1 cellular context compared by ENCODE assay signal in the genomic region with DNA sequence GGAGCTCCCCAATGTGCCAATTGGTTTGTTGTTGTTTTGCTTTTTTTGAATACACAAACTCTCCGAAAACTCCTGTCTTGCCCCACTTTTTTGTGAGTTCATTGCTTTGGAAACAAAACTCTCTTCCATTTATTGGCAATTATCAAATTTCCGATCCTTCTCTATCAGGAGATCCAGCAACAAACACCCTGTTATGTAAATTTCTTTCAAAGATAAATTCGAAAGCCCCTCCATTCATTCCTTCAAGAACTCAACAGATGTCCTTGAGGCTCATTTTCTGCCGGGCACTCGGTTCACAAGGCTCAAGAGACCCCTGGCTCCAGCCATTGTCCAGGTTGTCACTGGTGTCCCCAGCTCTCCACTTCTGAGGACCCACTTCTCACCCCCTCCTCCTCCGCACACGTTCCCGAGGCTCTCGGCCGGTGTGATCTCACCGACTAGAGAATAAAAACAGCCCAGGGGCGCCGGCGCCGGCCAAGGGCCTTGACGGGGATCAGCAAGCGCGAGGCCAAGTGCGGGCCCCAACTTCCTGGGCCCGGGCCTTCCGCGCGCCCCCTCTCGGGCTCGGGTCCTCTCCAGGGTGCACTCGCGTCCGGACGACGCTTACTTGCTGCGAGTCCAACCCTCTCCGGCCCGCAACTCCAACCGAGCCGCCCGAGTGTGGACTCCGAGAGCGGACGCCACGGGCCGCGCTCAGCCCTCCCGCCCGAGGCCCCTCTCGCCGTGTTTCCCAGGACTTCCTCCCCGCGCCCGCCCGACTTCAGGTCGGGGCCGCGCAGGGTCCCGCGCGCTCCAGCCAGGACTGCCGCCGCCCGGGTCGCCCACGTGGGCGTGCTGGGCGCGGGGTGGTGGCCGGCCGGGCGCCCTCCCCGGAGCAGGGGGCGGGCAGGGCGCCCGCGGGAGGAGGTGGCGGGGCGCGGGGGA.
TF ChIP-seq lines count a peak whose summit lies in the region.

No MANE protein-coding gene starts in this region.

TF ChIP-seq in HepG2, 621 proteins besides CTCF, POLR2A, EP300 and RAD21 (continued from another document and continues in another):
- TF ChIP-seq, protein P1, sequence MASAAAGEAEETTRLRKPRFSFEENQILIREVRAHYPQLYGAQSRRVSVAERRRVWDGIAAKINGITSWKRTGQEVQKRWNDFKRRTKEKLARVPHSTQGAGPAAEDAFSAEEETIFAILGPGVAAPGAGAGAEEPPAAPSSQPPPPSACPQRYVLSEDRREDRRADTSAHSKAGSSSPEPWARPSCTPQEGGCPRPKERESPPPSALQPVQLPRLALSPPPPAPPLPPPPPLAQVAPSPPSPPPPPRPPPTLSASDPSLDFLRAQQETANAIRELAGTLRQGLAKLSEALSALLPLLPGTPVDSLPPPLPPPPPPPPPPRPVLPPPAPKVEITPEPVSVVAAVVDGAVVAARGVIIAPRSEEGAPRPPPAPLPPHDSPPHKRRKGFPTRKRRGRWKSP (CRISPR knock-in tag; IDR thresholded peaks at IDR 0.05), result peak; percentile 6; the same call in 1 of the 2 replicates
- TF ChIP-seq ZNF788 (CRISPR knock-in tag; IDR thresholded peaks at IDR 0.05; ENCODE audit: borderline replicate concordance), result no peak; the same call in 1 of the 2 replicates
- 0 out of 2 replicates have a peak, but pooled peaks have one; percentile 20 for TF ChIP-seq ZNF761 (CRISPR knock-in tag; conservative IDR thresholded peaks at IDR 0.05)
- TF ChIP-seq CEBPG (CRISPR knock-in tag; IDR thresholded peaks at IDR 0.05), result no peak
- TF ChIP-seq CENPT (CRISPR knock-in tag; IDR thresholded peaks at IDR 0.05; ENCODE audit: low read depth), result no peak
- TF ChIP-seq ZNF781 (CRISPR knock-in tag; IDR thresholded peaks at IDR 0.05; ENCODE audit: borderline replicate concordance, not compliant biosample characterization), result no peak
- no peak for TF ChIP-seq ZNF205 (CRISPR knock-in tag; IDR thresholded peaks at IDR 0.05)
- no peak for TF ChIP-seq KLF12 (CRISPR knock-in tag; IDR thresholded peaks at IDR 0.05; ENCODE audit: borderline replicate concordance)
- no peak for TF ChIP-seq GATAD2A (CRISPR knock-in tag; IDR thresholded peaks at IDR 0.05)
- TF ChIP-seq, protein P2, sequence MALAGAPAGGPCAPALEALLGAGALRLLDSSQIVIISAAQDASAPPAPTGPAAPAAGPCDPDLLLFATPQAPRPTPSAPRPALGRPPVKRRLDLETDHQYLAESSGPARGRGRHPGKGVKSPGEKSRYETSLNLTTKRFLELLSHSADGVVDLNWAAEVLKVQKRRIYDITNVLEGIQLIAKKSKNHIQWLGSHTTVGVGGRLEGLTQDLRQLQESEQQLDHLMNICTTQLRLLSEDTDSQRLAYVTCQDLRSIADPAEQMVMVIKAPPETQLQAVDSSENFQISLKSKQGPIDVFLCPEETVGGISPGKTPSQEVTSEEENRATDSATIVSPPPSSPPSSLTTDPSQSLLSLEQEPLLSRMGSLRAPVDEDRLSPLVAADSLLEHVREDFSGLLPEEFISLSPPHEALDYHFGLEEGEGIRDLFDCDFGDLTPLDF (CRISPR knock-in tag; IDR thresholded peaks at IDR 0.05), result peak; percentile 62; the same call in 1 of the 2 replicates
- TF ChIP-seq, protein P3, sequence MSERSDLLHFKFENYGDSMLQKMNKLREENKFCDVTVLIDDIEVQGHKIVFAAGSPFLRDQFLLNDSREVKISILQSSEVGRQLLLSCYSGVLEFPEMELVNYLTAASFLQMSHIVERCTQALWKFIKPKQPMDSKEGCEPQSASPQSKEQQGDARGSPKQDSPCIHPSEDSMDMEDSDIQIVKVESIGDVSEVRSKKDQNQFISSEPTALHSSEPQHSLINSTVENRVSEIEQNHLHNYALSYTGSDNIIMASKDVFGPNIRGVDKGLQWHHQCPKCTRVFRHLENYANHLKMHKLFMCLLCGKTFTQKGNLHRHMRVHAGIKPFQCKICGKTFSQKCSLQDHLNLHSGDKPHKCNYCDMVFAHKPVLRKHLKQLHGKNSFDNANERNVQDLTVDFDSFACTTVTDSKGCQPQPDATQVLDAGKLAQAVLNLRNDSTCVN (CRISPR knock-in tag; IDR thresholded peaks at IDR 0.05; ENCODE audit: borderline replicate concordance), result no peak; the same call in 1 of the 2 replicates
- TF ChIP-seq, protein P4, sequence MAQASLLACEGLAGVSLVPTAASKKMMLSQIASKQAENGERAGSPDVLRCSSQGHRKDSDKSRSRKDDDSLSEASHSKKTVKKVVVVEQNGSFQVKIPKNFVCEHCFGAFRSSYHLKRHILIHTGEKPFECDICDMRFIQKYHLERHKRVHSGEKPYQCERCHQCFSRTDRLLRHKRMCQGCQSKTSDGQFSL (CRISPR knock-in tag; IDR thresholded peaks at IDR 0.05), result no peak
- no peak for TF ChIP-seq BCLAF1 (IDR thresholded peaks at IDR 0.05)
- TF ChIP-seq, protein P5, sequence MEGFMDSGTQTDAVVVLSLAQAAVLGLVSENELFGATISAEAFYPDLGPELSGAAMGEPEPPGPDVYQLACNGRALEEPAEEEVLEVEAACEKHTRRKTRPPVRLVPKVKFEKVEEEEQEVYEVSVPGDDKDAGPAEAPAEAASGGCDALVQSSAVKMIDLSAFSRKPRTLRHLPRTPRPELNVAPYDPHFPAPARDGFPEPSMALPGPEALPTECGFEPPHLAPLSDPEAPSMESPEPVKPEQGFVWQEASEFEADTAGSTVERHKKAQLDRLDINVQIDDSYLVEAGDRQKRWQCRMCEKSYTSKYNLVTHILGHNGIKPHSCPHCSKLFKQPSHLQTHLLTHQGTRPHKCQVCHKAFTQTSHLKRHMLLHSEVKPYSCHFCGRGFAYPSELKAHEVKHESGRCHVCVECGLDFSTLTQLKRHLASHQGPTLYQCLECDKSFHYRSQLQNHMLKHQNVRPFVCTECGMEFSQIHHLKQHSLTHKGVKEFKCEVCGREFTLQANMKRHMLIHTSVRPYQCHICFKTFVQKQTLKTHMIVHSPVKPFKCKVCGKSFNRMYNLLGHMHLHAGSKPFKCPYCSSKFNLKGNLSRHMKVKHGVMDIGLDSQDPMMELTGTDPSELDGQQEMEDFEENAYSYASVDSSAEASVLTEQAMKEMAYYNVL (CRISPR knock-in tag; IDR thresholded peaks at IDR 0.05; ENCODE audit: borderline replicate concordance), result 0 out of 2 replicates have a peak, but pooled peaks have one; percentile 59
- no peak for TF ChIP-seq KDM6A (CRISPR knock-in tag; IDR thresholded peaks at IDR 0.05; ENCODE audit: low read depth)
- TF ChIP-seq ZNF83 (CRISPR knock-in tag; IDR thresholded peaks at IDR 0.05; ENCODE audit: borderline replicate concordance), result no peak
- no peak for TF ChIP-seq GFI1 (CRISPR knock-in tag; IDR thresholded peaks at IDR 0.05; ENCODE audit: borderline replicate concordance)
- 0 out of 3 replicates have a peak, but pooled peaks have one; percentile 77 for TF ChIP-seq MXI1 (IDR thresholded peaks at IDR 0.05; ENCODE audit: borderline replicate concordance, low read depth, low read length)
- TF ChIP-seq ZNF691 (CRISPR knock-in tag; IDR thresholded peaks at IDR 0.05; ENCODE audit: borderline replicate concordance, low read depth), result no peak
- TF ChIP-seq SIX1 (CRISPR knock-in tag; IDR thresholded peaks at IDR 0.05; ENCODE audit: borderline replicate concordance), result no peak
- peak; percentile 8; the same call in 1 of the 2 replicates for TF ChIP-seq BCL6 (CRISPR knock-in tag; IDR thresholded peaks at IDR 0.05)
- TF ChIP-seq REXO4 (CRISPR knock-in tag; IDR thresholded peaks at IDR 0.05; ENCODE audit: borderline replicate concordance), result no peak
- TF ChIP-seq ZNF10 (CRISPR knock-in tag; IDR thresholded peaks at IDR 0.05; ENCODE audit: borderline replicate concordance, low read depth), result no peak
- TF ChIP-seq, protein P6, sequence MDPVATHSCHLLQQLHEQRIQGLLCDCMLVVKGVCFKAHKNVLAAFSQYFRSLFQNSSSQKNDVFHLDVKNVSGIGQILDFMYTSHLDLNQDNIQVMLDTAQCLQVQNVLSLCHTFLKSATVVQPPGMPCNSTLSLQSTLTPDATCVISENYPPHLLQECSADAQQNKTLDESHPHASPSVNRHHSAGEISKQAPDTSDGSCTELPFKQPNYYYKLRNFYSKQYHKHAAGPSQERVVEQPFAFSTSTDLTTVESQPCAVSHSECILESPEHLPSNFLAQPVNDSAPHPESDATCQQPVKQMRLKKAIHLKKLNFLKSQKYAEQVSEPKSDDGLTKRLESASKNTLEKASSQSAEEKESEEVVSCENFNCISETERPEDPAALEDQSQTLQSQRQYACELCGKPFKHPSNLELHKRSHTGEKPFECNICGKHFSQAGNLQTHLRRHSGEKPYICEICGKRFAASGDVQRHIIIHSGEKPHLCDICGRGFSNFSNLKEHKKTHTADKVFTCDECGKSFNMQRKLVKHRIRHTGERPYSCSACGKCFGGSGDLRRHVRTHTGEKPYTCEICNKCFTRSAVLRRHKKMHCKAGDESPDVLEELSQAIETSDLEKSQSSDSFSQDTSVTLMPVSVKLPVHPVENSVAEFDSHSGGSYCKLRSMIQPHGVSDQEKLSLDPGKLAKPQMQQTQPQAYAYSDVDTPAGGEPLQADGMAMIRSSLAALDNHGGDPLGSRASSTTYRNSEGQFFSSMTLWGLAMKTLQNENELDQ (CRISPR knock-in tag; IDR thresholded peaks at IDR 0.05; ENCODE audit: borderline replicate concordance), result no peak
- TF ChIP-seq NCOR1 (IDR thresholded peaks at IDR 0.05; ENCODE audit: borderline replicate concordance, low read length), result no peak
- no peak for TF ChIP-seq KLF9 (CRISPR knock-in tag; IDR thresholded peaks at IDR 0.05; ENCODE audit: low read depth)
- TF ChIP-seq, protein P7, sequence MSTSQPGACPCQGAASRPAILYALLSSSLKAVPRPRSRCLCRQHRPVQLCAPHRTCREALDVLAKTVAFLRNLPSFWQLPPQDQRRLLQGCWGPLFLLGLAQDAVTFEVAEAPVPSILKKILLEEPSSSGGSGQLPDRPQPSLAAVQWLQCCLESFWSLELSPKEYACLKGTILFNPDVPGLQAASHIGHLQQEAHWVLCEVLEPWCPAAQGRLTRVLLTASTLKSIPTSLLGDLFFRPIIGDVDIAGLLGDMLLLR (CRISPR knock-in tag; IDR thresholded peaks at IDR 0.05), result peak; percentile 74; the same call in 1 of the 2 replicates
- TF ChIP-seq THAP8 (CRISPR knock-in tag; IDR thresholded peaks at IDR 0.05; ENCODE audit: borderline replicate concordance), result no peak
- no peak; the same call in 1 of the 2 replicates for TF ChIP-seq ZSCAN25 (CRISPR knock-in tag; IDR thresholded peaks at IDR 0.05)
- no peak for TF ChIP-seq MBD4 (IDR thresholded peaks at IDR 0.05; ENCODE audit: borderline replicate concordance, low read length)
- TF ChIP-seq ZMYM2 (CRISPR knock-in tag; IDR thresholded peaks at IDR 0.05), result no peak
- TF ChIP-seq, protein P8, sequence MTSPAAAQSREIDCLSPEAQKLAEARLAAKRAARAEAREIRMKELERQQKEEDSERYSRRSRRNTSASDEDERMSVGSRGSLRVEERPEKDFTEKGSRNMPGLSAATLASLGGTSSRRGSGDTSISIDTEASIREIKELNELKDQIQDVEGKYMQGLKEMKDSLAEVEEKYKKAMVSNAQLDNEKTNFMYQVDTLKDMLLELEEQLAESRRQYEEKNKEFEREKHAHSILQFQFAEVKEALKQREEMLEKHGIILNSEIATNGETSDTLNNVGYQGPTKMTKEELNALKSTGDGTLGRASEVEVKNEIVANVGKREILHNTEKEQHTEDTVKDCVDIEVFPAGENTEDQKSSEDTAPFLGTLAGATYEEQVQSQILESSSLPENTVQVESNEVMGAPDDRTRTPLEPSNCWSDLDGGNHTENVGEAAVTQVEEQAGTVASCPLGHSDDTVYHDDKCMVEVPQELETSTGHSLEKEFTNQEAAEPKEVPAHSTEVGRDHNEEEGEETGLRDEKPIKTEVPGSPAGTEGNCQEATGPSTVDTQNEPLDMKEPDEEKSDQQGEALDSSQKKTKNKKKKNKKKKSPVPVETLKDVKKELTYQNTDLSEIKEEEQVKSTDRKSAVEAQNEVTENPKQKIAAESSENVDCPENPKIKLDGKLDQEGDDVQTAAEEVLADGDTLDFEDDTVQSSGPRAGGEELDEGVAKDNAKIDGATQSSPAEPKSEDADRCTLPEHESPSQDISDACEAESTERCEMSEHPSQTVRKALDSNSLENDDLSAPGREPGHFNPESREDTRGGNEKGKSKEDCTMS (CRISPR knock-in tag; conservative IDR thresholded peaks at IDR 0.05), result no peak
- no peak for TF ChIP-seq HDAC6 (IDR thresholded peaks at IDR 0.05; ENCODE audit: low read depth, low read length)
- TF ChIP-seq ZNF749 (CRISPR knock-in tag; IDR thresholded peaks at IDR 0.05; ENCODE audit: borderline replicate concordance), result no peak
- TF ChIP-seq SMAD9 (CRISPR knock-in tag; IDR thresholded peaks at IDR 0.05), result no peak
- TF ChIP-seq SRF (IDR thresholded peaks at IDR 0.05; ENCODE audit: low read depth, low read length), result no peak
